In the genomic region with DNA sequence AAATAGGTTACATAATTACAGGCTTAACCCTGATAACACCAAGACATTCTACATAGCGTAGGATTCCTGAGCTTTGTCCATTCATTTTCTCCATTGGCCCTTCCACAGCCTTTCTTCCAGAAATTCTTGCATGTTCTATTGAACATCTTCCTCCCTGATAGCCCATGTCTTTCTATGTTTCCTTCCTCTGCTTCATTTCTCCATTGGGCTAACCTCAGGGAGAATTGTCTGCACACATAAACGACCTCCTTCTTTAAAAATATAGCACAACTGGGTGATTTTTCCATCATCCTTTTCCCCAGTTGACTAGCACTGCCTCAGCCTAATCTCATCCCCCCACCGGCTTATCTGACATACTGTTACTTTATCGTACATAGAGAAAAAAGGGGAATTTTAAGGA, we compare ENCODE assay signal across 28 cellular contexts.
"Had no signal": no experiment of that assay in that cellular context is flagged by ENCODE, and none has a peak within 500 bp of the region (broad histone marks: within the 10 kb centered on the region; RNA-seq: fewer than 3 reads in every experiment).

No MANE protein-coding gene starts in this region.

- H3K27ac ChIP-seq: stomach, suprapubic skin, testis, thoracic aorta, tibial artery, tibial nerve, transverse colon, upper lobe of left lung, upper lobe of right lung, uterus, vagina had no signal

- H3K4me3 ChIP-seq: stomach, suprapubic skin, testis, thoracic aorta, thyroid gland, tibial artery, tibial nerve, transverse colon, upper lobe of left lung, upper lobe of right lung, uterus, vagina had no signal

- H3K4me3 Mint-ChIP-seq: stimulated activated effector memory CD8-positive, alpha-beta T cell treated with anti-CD3 and anti-CD28 coated beads, Interleukin-12 subunit alpha, Interleukin-12 subunit beta, amount 100 ng/mL, for 72 hours; stimulated activated memory B cell treated with anti-CD40 and anti-IgM and Interleukin-4, amounts not matched to agents 10 μg/mL and 1 μg/mL and 100 μg/mL, for 72 hours; stimulated activated naive B cell treated with anti-CD40 and anti-IgM and Interleukin-4, amounts not matched to agents 10 μg/mL and 1 μg/mL and 100 μg/mL, for 72 hours; stimulated activated naive CD8-positive, alpha-beta T cell treated with anti-CD3 and anti-CD28 coated beads, Interleukin-15, amount 100 ng/mL, for 72 hours; stimulated activated naive CD8-positive, alpha-beta T cell treated with anti-CD3 and anti-CD28 coated beads, Interleukin-15, Interleukin-2, amounts not matched to agents 100 ng/mL and 50 ng/mL, for 24 hours; type B pancreatic cell had no signal

- H3K36me3 Mint-ChIP-seq: stimulated activated effector memory CD8-positive, alpha-beta T cell treated with anti-CD3 and anti-CD28 coated beads, Interleukin-12 subunit alpha, Interleukin-12 subunit beta, amount 100 ng/mL, for 72 hours; stimulated activated memory B cell treated with anti-CD40 and anti-IgM and Interleukin-4, amounts not matched to agents 10 μg/mL and 1 μg/mL and 100 μg/mL, for 72 hours; stimulated activated naive B cell treated with anti-CD40 and anti-IgM and Interleukin-4, amounts not matched to agents 10 μg/mL and 1 μg/mL and 100 μg/mL, for 72 hours; type B pancreatic cell had no signal

- FAIRE-seq: urothelium cell line had no signal

- H3K9me3 Mint-ChIP-seq: stimulated activated memory B cell treated with anti-CD40 and anti-IgM and Interleukin-4, amounts not matched to agents 10 μg/mL and 1 μg/mL and 100 μg/mL, for 72 hours; stimulated activated naive CD8-positive, alpha-beta T cell treated with anti-CD3 and anti-CD28 coated beads, Interleukin-15, Interleukin-2, amounts not matched to agents 100 ng/mL and 50 ng/mL, for 24 hours; type B pancreatic cell had no signal

- H3K9me3 ChIP-seq: stomach, suprapubic skin, testis, thoracic aorta, thyroid gland, tibial artery, tibial nerve, transverse colon, upper lobe of left lung, upper lobe of right lung, uterus, vagina had no signal

- ATAC-seq: stimulated activated effector memory CD8-positive, alpha-beta T cell treated with anti-CD3 and anti-CD28 coated beads, Interleukin-12 subunit alpha, Interleukin-12 subunit beta, amount 100 ng/mL, for 72 hours; stimulated activated memory B cell treated with anti-CD40 and anti-IgM and Interleukin-4, amounts not matched to agents 10 μg/mL and 1 μg/mL and 100 μg/mL, for 72 hours; stimulated activated naive B cell treated with anti-CD40 and anti-IgM and Interleukin-4, amounts not matched to agents 10 μg/mL and 1 μg/mL and 100 μg/mL, for 72 hours; stimulated activated naive CD8-positive, alpha-beta T cell treated with anti-CD3 and anti-CD28 coated beads, Interleukin-15, amount 100 ng/mL, for 72 hours; stimulated activated naive CD8-positive, alpha-beta T cell treated with anti-CD3 and anti-CD28 coated beads, Interleukin-15, Interleukin-2, amounts not matched to agents 100 U/mL and 50 U/mL, for 24 hours; upper lobe of right lung had no signal

- DNase-seq: stimulated activated CD4-positive, alpha-beta T cell treated with anti-CD3 and anti-CD28 coated beads, Interleukin-2, amount 100 ng/mL, for 48 hours; stimulated activated CD4-positive, alpha-beta T cell treated with anti-CD3 and anti-CD28 coated beads, Interleukin-4, amount 100 ng/mL, for 1 hour; stimulated activated CD4-positive, alpha-beta T cell treated with anti-CD3 and anti-CD28 coated beads, Interleukin-4, amount 100 ng/mL, for 24 hours; stimulated activated CD4-positive, alpha-beta T cell treated with anti-CD3 and anti-CD28 coated beads, Interleukin-4, amount 100 ng/mL, for 4 hours; stimulated activated CD8-positive, alpha-beta memory T cell treated with anti-CD3 and anti-CD28 coated beads, Interleukin-4, amount 100 ng/mL, for 48 hours; stimulated activated naive B cell treated with anti-CD40 and anti-IgM and Interleukin-4, amounts not matched to agents 10 μg/mL and 1 μg/mL and 100 μg/mL, for 72 hours; stimulated activated naive CD4-positive, alpha-beta T cell; stimulated activated naive CD4-positive, alpha-beta T cell treated with Interleukin-2 at 50 U/mL for 16 hours; stimulated activated naive CD8-positive, alpha-beta T cell treated with anti-CD3 and anti-CD28 coated beads, Interleukin-15, amount 100 ng/mL, for 72 hours; stimulated activated naive CD8-positive, alpha-beta T cell treated with anti-CD3 and anti-CD28 coated beads, Interleukin-15, Interleukin-2, amounts not matched to agents 100 U/mL and 50 U/mL, for 24 hours; stomach; substantia nigra; testis; thyroid gland; tibial artery; transverse colon; upper lobe of left lung; upper lobe of right lung; uterus had no signal

- H3K27me3 Mint-ChIP-seq: stimulated activated memory B cell treated with anti-CD40 and anti-IgM and Interleukin-4, amounts not matched to agents 10 μg/mL and 1 μg/mL and 100 μg/mL, for 72 hours; stimulated activated naive B cell treated with anti-CD40 and anti-IgM and Interleukin-4, amounts not matched to agents 10 μg/mL and 1 μg/mL and 100 μg/mL, for 72 hours; stimulated activated naive CD8-positive, alpha-beta T cell treated with anti-CD3 and anti-CD28 coated beads, Interleukin-15, amount 100 ng/mL, for 72 hours; stimulated activated naive CD8-positive, alpha-beta T cell treated with anti-CD3 and anti-CD28 coated beads, Interleukin-15, Interleukin-2, amounts not matched to agents 100 ng/mL and 50 ng/mL, for 24 hours; type B pancreatic cell had no signal

- H3K36me3 ChIP-seq: stomach, suprapubic skin, thoracic aorta, tibial artery, transverse colon, upper lobe of left lung, upper lobe of right lung, uterus had no signal

- H3K4me1 ChIP-seq: stomach, suprapubic skin, testis, tibial artery, tibial nerve, transverse colon, upper lobe of left lung, upper lobe of right lung, uterus, vagina had no signal

- H3K27ac Mint-ChIP-seq: stimulated activated effector memory CD8-positive, alpha-beta T cell treated with anti-CD3 and anti-CD28 coated beads, Interleukin-12 subunit alpha, Interleukin-12 subunit beta, amount 100 ng/mL, for 72 hours; stimulated activated memory B cell treated with anti-CD40 and anti-IgM and Interleukin-4, amounts not matched to agents 10 μg/mL and 1 μg/mL and 100 μg/mL, for 72 hours; stimulated activated naive B cell treated with anti-CD40 and anti-IgM and Interleukin-4, amounts not matched to agents 10 μg/mL and 1 μg/mL and 100 μg/mL, for 72 hours; stimulated activated naive CD8-positive, alpha-beta T cell treated with anti-CD3 and anti-CD28 coated beads, Interleukin-15, amount 100 ng/mL, for 72 hours; stimulated activated naive CD8-positive, alpha-beta T cell treated with anti-CD3 and anti-CD28 coated beads, Interleukin-15, Interleukin-2, amounts not matched to agents 100 ng/mL and 50 ng/mL, for 24 hours; type B pancreatic cell had no signal

- H3K4me1 Mint-ChIP-seq: stimulated activated effector memory CD8-positive, alpha-beta T cell treated with anti-CD3 and anti-CD28 coated beads, Interleukin-12 subunit alpha, Interleukin-12 subunit beta, amount 100 ng/mL, for 72 hours; stimulated activated memory B cell treated with anti-CD40 and anti-IgM and Interleukin-4, amounts not matched to agents 10 μg/mL and 1 μg/mL and 100 μg/mL, for 72 hours; stimulated activated naive B cell treated with anti-CD40 and anti-IgM and Interleukin-4, amounts not matched to agents 10 μg/mL and 1 μg/mL and 100 μg/mL, for 72 hours; stimulated activated naive CD8-positive, alpha-beta T cell treated with anti-CD3 and anti-CD28 coated beads, Interleukin-15, amount 100 ng/mL, for 72 hours had no signal
